In the genomic region with DNA sequence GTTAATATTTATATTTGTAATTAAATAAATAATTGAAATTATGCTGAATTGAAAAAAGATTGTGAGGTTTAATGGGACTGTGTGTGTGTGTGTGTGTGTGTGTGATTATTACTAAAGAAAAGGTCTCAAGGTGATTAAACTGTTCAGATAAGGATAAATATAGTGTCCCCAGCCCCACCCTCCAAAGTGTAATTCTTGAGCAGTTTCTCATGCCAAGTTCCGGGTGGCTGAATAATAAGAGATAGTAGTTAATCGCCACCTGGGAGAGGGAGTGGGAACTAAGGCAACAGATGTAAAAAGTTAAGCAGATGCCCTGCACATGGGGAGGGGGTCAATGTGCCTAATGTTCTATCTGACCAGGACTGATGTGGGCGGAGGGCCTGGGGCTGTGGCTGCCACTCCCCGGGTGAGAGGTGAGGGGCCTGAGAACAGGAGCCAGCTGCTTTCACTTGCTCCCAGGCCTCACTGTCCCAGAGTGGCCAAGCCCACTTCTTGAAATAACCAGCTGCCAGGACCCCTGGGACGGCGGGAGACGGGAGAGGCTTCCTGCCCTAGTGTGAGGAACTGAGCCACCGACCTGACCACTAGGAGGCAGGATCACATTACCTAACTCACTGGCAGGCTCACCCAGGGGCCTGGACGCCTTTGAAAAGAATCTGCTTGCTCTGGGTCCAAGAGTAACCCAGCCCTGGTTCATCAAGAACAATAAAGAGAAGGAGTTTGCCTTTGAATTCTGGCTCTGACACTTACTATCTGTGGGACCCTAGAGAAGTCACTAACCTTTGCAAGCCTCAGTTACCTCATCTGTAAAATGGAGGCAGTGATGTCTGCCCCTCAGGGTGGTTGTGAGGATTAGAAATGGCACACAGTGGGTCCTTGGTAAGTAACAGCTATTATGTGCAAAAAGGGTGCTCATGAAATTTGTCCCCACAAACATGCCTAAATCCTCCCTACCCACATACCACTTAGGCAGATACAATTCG, we compare ENCODE assay signal across 9 cellular contexts.
A peak's percentile ranks its signal among the peaks of the same experiment; 100 is the strongest.
DNase-seq lines count a peak whose midpoint lies in the region; ATAC-seq and TF ChIP-seq lines count a peak whose summit lies in the region.
"Had no signal": no experiment of that assay in that cellular context is flagged by ENCODE, and none has a peak within 500 bp of the region (broad histone marks: within the 10 kb centered on the region; RNA-seq: fewer than 3 reads in every experiment).

No MANE protein-coding gene starts in this region.

- H3K4me2 ChIP-seq in HCT116 (ENCODE audit: low read length): peak overlapping the region; percentile 41

- H3K4me1 ChIP-seq in HCT116 (ENCODE audit: control insufficient read depth in 1 of 2, insufficient read depth in 2 of 2, low read length in 2 of 2): no peaks in the 10 kb centered on the region
- no peaks in the 10 kb centered on the region for H3K4me1 ChIP-seq in left lung

- H3K4me3 ChIP-seq in HCT116 (replicated peaks in 1 of 2; ENCODE audit: low read depth in 1 of 2, low read length in 2 of 2) (no peak overlapping the region), left lung (no peak overlapping the region)
- H3K4me3 ChIP-seq: thoracic aorta had no signal

- H3K36me3 Mint-ChIP-seq in brain: no peaks in the 10 kb centered on the region

- no TSS peak for BruUV-seq in HCT116 (replicated peaks; lab: Mats Ljungman, UMichigan)

- POLR2A ChIA-PET in HCT116 (lab: Charles Lee): no interaction called here

- peaks cover 23% of the 10 kb centered on the region for H3K4me1 Mint-ChIP-seq in brain

- H3K27me3 ChIP-seq in HCT116 (ENCODE audit: insufficient read depth, low read length) (no peaks in the 10 kb centered on the region), left lung (peaks cover 0 to 8% of the 10 kb centered on the region in 2 donors)

- H3K9ac ChIP-seq in HCT116 (ENCODE audit: low read length): no peak overlapping the region

- H3K79me2 ChIP-seq in HCT116 (ENCODE audit: insufficient read depth, low read length): no peaks in the 10 kb centered on the region

- H3K4me3 Mint-ChIP-seq in brain: no peak overlapping the region

- TF ChIP-seq POLR2A in HCT116 (IDR thresholded peaks at IDR 0.05; ENCODE audit: borderline replicate concordance, extremely low read depth, insufficient read depth, insufficient read length): no peak

- TF ChIP-seq RAD21 in HCT116 (IDR thresholded peaks at IDR 0.05; ENCODE audit: low read depth): peak; percentile 75

- H3K27me3 Mint-ChIP-seq in brain: peaks cover 7% of the 10 kb centered on the region

- no peaks in the 10 kb centered on the region for H3K36me3 ChIP-seq in HCT116 (ENCODE audit: control insufficient read depth in 1 of 2, insufficient read depth in 2 of 2, low read length in 2 of 2)
- no peaks in the 10 kb centered on the region for H3K36me3 ChIP-seq in left lung
- H3K36me3 ChIP-seq: thoracic aorta had no signal

- CTCF ChIA-PET in HCT116 (lab: Charles Lee): no interaction called here

- RAD21 ChIA-PET in HCT116 (lab: Charles Lee; ENCODE audit: low non-redundant PET in 1 of 2, low total read pairs in 2 of 2, uncharacterized antibody in 2 of 2, unreplicated experiment in 2 of 2): no interaction called here

- no peak overlapping the region for H3K27ac ChIP-seq in HCT116 (ENCODE audit: low read depth, low read length)
- H3K27ac ChIP-seq in left lung: no peak overlapping the region
- H3K27ac ChIP-seq: thoracic aorta had no signal

- H2AFZ ChIP-seq in HCT116 (ENCODE audit: low read depth, low read length, poor library complexity, severe bottlenecking): peak overlapping the region; percentile 57

- H3K9me2 ChIP-seq in HCT116 (ENCODE audit: insufficient read depth): no peaks in the 10 kb centered on the region

- H4K20me1 ChIP-seq in HCT116 (ENCODE audit: insufficient read depth): no peaks in the 10 kb centered on the region

- H3K27ac Mint-ChIP-seq in brain: no peak overlapping the region

- TF ChIP-seq CTCF in HCT116 (IDR thresholded peaks at IDR 0.05 in 2 of 3, conservative IDR thresholded peaks at IDR 0.05 in 1 of 3; ENCODE audit: borderline replicate concordance in 1 of 3, insufficient read depth in 1 of 3, low read depth in 2 of 3, low read length in 2 of 3) (peak; percentile 27 to 71 (median 64); a peak in 5 of 6 replicates), brain (conservative IDR thresholded peaks at IDR 0.05) (peak; percentile 51 to 78), left lung (IDR thresholded peaks at IDR 0.05) (peak; percentile 29 to 38)

- peak; percentile 96 for ATAC-seq in HCT116
- ATAC-seq in left lung: peak; percentile 85
- no peak for ATAC-seq in GM21717 (IDR thresholded peaks at IDR 0.05; ENCODE audit: unreplicated experiment)

- intact Hi-C loops in HCT116 (cut with micrococcal nuclease): no loop called here
- intact Hi-C loops in left lung (cut with DNase I): no loop called here

- H3K9me3 ChIP-seq in HCT116 (ENCODE audit: control insufficient read depth in 1 of 2, insufficient read depth in 1 of 2, low read depth in 1 of 2, low read length in 2 of 2) (no peaks in the 10 kb centered on the region), left lung (no peaks in the 10 kb centered on the region)
- H3K9me3 ChIP-seq: thoracic aorta had no signal

- peak; percentile 3 for DNase-seq in activated T-cell treated with anti-CD3 and anti-CD28 coated beads for 48 hours (ENCODE audit: low read depth)
- no peak for DNase-seq in activated T-cell treated with anti-CD3 and anti-CD28 coated beads, Interleukin-2, amount 50 U/mL, for 1 hour
- peak; percentile 24 for DNase-seq in HCT116 (ENCODE audit: low read depth, low spot score)
- DNase-seq in NCI-H345 treated with DMSO at 0.1 percent for 48 hours (lab: John Stamatoyannopoulos, UW; ENCODE audit: unreplicated experiment): peak; percentile 14
- no peak for DNase-seq in left lung
- no peak for DNase-seq in NCI-H1105 (lab: John Stamatoyannopoulos, UW)

- peaks cover 0 to 4% (median 0%) of the 10 kb centered on the region in 5 experiments for H3K9me3 Mint-ChIP-seq in brain

TF ChIP-seq in HCT116, 20 proteins besides CTCF, POLR2A, EP300 and RAD21:
- no peak for TF ChIP-seq ELF1 (IDR thresholded peaks at IDR 0.05; ENCODE audit: borderline replicate concordance, low read depth)
- TF ChIP-seq FOSL1 (IDR thresholded peaks at IDR 0.05; ENCODE audit: low read depth): no peak
- no peak for TF ChIP-seq TCF7L2 (IDR thresholded peaks at IDR 0.05; ENCODE audit: borderline replicate concordance, extremely low read depth, insufficient read depth, insufficient read length)
- TF ChIP-seq POLR2AphosphoS5 (IDR thresholded peaks at IDR 0.05; ENCODE audit: low read depth, low read length): no peak
- TF ChIP-seq ZFX (IDR thresholded peaks at IDR 0.05): no peak
- TF ChIP-seq, protein P1, sequence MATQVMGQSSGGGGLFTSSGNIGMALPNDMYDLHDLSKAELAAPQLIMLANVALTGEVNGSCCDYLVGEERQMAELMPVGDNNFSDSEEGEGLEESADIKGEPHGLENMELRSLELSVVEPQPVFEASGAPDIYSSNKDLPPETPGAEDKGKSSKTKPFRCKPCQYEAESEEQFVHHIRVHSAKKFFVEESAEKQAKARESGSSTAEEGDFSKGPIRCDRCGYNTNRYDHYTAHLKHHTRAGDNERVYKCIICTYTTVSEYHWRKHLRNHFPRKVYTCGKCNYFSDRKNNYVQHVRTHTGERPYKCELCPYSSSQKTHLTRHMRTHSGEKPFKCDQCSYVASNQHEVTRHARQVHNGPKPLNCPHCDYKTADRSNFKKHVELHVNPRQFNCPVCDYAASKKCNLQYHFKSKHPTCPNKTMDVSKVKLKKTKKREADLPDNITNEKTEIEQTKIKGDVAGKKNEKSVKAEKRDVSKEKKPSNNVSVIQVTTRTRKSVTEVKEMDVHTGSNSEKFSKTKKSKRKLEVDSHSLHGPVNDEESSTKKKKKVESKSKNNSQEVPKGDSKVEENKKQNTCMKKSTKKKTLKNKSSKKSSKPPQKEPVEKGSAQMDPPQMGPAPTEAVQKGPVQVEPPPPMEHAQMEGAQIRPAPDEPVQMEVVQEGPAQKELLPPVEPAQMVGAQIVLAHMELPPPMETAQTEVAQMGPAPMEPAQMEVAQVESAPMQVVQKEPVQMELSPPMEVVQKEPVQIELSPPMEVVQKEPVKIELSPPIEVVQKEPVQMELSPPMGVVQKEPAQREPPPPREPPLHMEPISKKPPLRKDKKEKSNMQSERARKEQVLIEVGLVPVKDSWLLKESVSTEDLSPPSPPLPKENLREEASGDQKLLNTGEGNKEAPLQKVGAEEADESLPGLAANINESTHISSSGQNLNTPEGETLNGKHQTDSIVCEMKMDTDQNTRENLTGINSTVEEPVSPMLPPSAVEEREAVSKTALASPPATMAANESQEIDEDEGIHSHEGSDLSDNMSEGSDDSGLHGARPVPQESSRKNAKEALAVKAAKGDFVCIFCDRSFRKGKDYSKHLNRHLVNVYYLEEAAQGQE (IDR thresholded peaks at IDR 0.05; ENCODE audit: low read depth): no peak
- TF ChIP-seq, protein P2, sequence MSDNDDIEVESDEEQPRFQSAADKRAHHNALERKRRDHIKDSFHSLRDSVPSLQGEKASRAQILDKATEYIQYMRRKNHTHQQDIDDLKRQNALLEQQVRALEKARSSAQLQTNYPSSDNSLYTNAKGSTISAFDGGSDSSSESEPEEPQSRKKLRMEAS (IDR thresholded peaks at IDR 0.05): no peak

Comparison
In these comparisons a context has a peak if more than half of its experiments do, and no peak if none do; other contexts are left out.
1. DNase-seq: peak in activated T-cell treated with anti-CD3 and anti-CD28 coated beads for 48 hours (single experiment), HCT116 (single experiment) and NCI-H345 treated with DMSO at 0.1 percent for 48 hours (single experiment); none in activated T-cell treated with anti-CD3 and anti-CD28 coated beads, Interleukin-2, amount 50 U/mL, for 1 hour (single experiment), left lung (0 of 2) and NCI-H1105 (single experiment).
2. Peak in every context shown above with its lines, with median percentiles within 50 percentile points of each other: CTCF ChIP-seq.